Comparison of ENCODE assay signal across 19 cellular contexts in the genomic region with DNA sequence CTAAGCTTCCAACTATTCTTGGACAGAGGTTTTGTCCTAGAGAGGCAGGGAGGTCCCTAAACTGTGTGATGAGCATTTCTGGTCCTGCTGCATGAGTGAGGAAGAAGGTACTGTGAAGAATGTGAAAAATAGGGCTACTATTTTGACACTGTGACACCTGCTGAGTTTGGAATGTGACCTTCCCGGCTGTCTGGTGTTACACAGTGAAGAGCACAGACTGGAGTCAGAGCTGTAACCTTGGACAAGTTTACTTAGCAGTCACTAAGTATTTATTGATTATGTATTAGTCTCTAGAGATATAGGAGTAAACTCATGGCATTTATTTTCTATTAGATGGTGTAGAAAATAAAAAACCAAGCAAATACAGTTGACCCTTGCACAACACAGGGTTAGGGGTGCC. TPM values are rescaled to one million over a fixed set of nuclear protein-coding genes. Genes with fewer than 3 reads are reported as not detected.
DNase-seq lines count a peak whose midpoint lies in the region; ATAC-seq lines count a peak whose summit lies in the region.
"Had no signal": no experiment of that assay in that cellular context is flagged by ENCODE, and none has a peak within 500 bp of the region (broad histone marks: within the 10 kb centered on the region; RNA-seq: fewer than 3 reads in every experiment).

No MANE protein-coding gene starts in this region.

- no peak overlapping the region for H3K4me3 ChIP-seq in CD4-positive, CD25-positive, alpha-beta regulatory T cell (ENCODE audit: low read depth, low read length)
- H3K4me3 ChIP-seq: breast epithelium, smooth muscle cell had no signal

- DNase-seq in CD4-positive, CD25-positive, alpha-beta regulatory T cell, result no peak
- peak; percentile 23 for DNase-seq in HuH-7 (ENCODE audit: low spot score)
- DNase-seq in iPS DF 19.7 (ENCODE audit: low read depth, low spot score), result peak; percentile 71
- DNase-seq in mesenteric fat pad (ENCODE audit: low spot score), result peak; percentile 2
- no peak for DNase-seq in inferior parietal cortex (ENCODE audit: extremely low spot score)
- no peak for DNase-seq in glomerular visceral epithelial cell (ENCODE audit: extremely low spot score)
- DNase-seq: activated CD4-positive, alpha-beta T cell treated with anti-CD3 and anti-CD28 coated beads for 4 hours; activated naive CD4-positive, alpha-beta T cell treated with anti-CD3 and anti-CD28 coated beads for 36 hours; effector CD8-positive, alpha-beta T cell; naive B cell; NCI-H187; RPMI8226; stimulated activated CD4-positive, alpha-beta T cell treated with anti-CD3 and anti-CD28 coated beads, Interleukin-2, amount 100 ng/mL, for 48 hours had no signal

- peaks cover 0 to 21% (median 8%) of the 10 kb centered on the region in 4 donors for H3K4me1 Mint-ChIP-seq in CD4-positive, CD25-positive, alpha-beta regulatory T cell
- H3K4me1 Mint-ChIP-seq: naive B cell; stimulated activated memory B cell treated with anti-CD40 and anti-IgM and Interleukin-4, amounts not matched to agents 10 μg/mL and 1 μg/mL and 100 μg/mL, for 72 hours had no signal

- H3K9me3 ChIP-seq in CD4-positive, CD25-positive, alpha-beta regulatory T cell (ENCODE audit: control insufficient read depth in 2 of 2, low read length in 2 of 2), result no peaks in the 10 kb centered on the region
- H3K9me3 ChIP-seq: breast epithelium had no signal

- H3K27me3 ChIP-seq in CD4-positive, CD25-positive, alpha-beta regulatory T cell (ENCODE audit: control insufficient read depth, insufficient read depth, low read length), result no peaks in the 10 kb centered on the region
- H3K27me3 ChIP-seq: breast epithelium had no signal

- H3K36me3 ChIP-seq in CD4-positive, CD25-positive, alpha-beta regulatory T cell (ENCODE audit: control insufficient read depth, insufficient read depth, low read length), result peaks cover 17% of the 10 kb centered on the region
- H3K36me3 ChIP-seq: breast epithelium had no signal

- no peak for ATAC-seq in CD4-positive, CD25-positive, alpha-beta regulatory T cell (ENCODE audit: low read depth in 2 of 2)
- ATAC-seq in HG02588 (IDR thresholded peaks at IDR 0.05; ENCODE audit: unreplicated experiment), result no peak
- ATAC-seq: stimulated activated memory B cell treated with anti-CD40 and anti-IgM and Interleukin-4, amounts not matched to agents 10 μg/mL and 1 μg/mL and 100 μg/mL, for 72 hours had no signal

- H3K4me1 ChIP-seq in CD4-positive, CD25-positive, alpha-beta regulatory T cell (ENCODE audit: control insufficient read depth, insufficient read depth, low read length, poor library complexity, severe bottlenecking), result no peaks in the 10 kb centered on the region
- H3K4me1 ChIP-seq: breast epithelium had no signal

- no peak overlapping the region for H3K27ac ChIP-seq in CD4-positive, CD25-positive, alpha-beta regulatory T cell (ENCODE audit: insufficient read depth, low read length, poor library complexity, severe bottlenecking)
- H3K27ac ChIP-seq: breast epithelium, C4-2B had no signal

- H3K4me3 Mint-ChIP-seq in CD4-positive, CD25-positive, alpha-beta regulatory T cell, result no peak overlapping the region
- H3K4me3 Mint-ChIP-seq: activated naive CD4-positive, alpha-beta T cell treated with anti-CD3 and anti-CD28 coated beads for 36 hours; naive B cell; stimulated activated memory B cell treated with anti-CD40 and anti-IgM and Interleukin-4, amounts not matched to agents 10 μg/mL and 1 μg/mL and 100 μg/mL, for 72 hours; T-helper 1 cell treated with Interleukin-12 subunit alpha and Interleukin-12 subunit beta and Interleukin-4 antibody, amounts not matched to agents 30 μg/mL and 1 μg/mL, for 36 hours had no signal

- peaks cover 24% of the 10 kb centered on the region for H3K36me3 Mint-ChIP-seq in CD4-positive, CD25-positive, alpha-beta regulatory T cell
- H3K36me3 Mint-ChIP-seq: naive B cell; stimulated activated memory B cell treated with anti-CD40 and anti-IgM and Interleukin-4, amounts not matched to agents 10 μg/mL and 1 μg/mL and 100 μg/mL, for 72 hours had no signal

- no peaks in the 10 kb centered on the region for H3K9me3 Mint-ChIP-seq in CD4-positive, CD25-positive, alpha-beta regulatory T cell
- H3K9me3 Mint-ChIP-seq: activated naive CD4-positive, alpha-beta T cell treated with anti-CD3 and anti-CD28 coated beads for 36 hours; T-helper 1 cell treated with Interleukin-12 subunit alpha and Interleukin-12 subunit beta and Interleukin-4 antibody, amounts not matched to agents 30 μg/mL and 1 μg/mL, for 36 hours had no signal

- H3K27ac Mint-ChIP-seq in CD4-positive, CD25-positive, alpha-beta regulatory T cell, result peak overlapping the region in 2 of 3 donors; percentile 68 to 71
- H3K27ac Mint-ChIP-seq: activated naive CD4-positive, alpha-beta T cell treated with anti-CD3 and anti-CD28 coated beads for 36 hours; naive B cell; stimulated activated memory B cell treated with anti-CD40 and anti-IgM and Interleukin-4, amounts not matched to agents 10 μg/mL and 1 μg/mL and 100 μg/mL, for 72 hours; T-helper 1 cell treated with Interleukin-12 subunit alpha and Interleukin-12 subunit beta and Interleukin-4 antibody, amounts not matched to agents 30 μg/mL and 1 μg/mL, for 36 hours had no signal

- H3K27me3 Mint-ChIP-seq in CD4-positive, CD25-positive, alpha-beta regulatory T cell, result no peaks in the 10 kb centered on the region

RNA-seq across cellular contexts. Expression of a gene that starts 12.3 kb away (rescaled TPM):
- 14.1 TPM for total RNA-seq in CD4-positive, CD25-positive, alpha-beta regulatory T cell
- 1 to 10 TPM in 3 of 4 donors, under 1 TPM in 1; 0.84 to 1.3 (median 1.3) TPM for polyA plus RNA-seq in CD4-positive, CD25-positive, alpha-beta regulatory T cell
- total RNA-seq in mesenteric fat pad, result 0.32 TPM
- total RNA-seq: smooth muscle cell had no signal
- polyA plus RNA-seq: smooth muscle cell had no signal

Comparison
In these comparisons a context has a peak if more than half of its experiments do, and no peak if none do; other contexts are left out.
1. DNase-seq: peak in HuH-7 (single experiment), iPS DF 19.7 (single experiment) and mesenteric fat pad (single experiment); none in CD4-positive, CD25-positive, alpha-beta regulatory T cell (0 of 3), inferior parietal cortex (single experiment) and glomerular visceral epithelial cell (single experiment).
2. RNA of a gene that starts 12.3 kb away (total RNA-seq): 14.1 TPM in CD4-positive, CD25-positive, alpha-beta regulatory T cell (single experiment); 0.32 TPM in mesenteric fat pad (single experiment); every median in the first group is over 10 times any median in the second.